In the genomic region with DNA sequence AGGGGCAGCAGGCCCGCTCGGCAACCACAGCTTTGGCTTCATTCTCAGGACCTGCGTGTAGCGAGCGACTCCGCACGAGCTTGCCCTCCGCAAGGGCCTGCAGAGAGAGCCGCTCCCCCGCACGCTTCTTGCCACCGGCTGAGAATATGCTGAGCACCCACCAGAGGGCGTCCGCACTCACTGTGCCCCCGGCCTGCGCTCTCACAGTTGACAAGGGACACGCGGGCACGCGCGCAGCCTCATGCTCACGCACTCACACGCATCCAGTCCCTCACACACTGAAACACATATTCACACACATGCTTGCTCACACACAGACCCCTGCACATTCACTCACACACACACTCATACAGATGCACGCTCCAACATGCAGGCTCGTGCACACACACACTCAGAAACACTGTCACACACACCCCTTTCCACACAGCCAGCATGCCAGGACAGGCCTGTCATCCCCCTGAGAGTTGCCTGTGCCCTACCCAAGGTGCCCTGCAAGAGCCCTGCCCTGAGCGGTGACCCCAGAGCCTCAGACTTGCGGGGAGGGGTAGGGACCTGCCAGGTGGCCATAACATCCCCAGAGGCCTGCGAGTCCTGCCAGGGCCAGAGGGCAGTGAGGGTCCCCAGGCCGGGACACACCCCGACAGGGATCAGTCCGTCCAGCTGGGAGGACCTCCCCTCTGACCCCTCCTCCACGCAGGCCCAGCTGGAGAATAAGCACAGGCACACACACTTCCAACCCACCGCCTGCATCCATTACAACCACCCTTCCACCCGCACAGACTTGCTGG, we compare ENCODE assay signal across 8 cellular contexts.
A peak's percentile ranks its signal among the peaks of the same experiment; 100 is the strongest.
DNase-seq lines count a peak whose midpoint lies in the region; ATAC-seq and TF ChIP-seq lines count a peak whose summit lies in the region.

No MANE protein-coding gene starts in this region.

- CTCF ChIA-PET in HEK293T (lab: Yijun Ruan, JAX): interaction anchor here (0.6 to 2.8 kb wide), 7 partner anchors 26 to 398 kb away, joined by 3 to 19 read pairs (median 3); no protein-coding TSS in a partner anchor
- CTCF ChIA-PET in naive thymus-derived CD4-positive, alpha-beta T cell (lab: Charles Lee): interaction anchor here (0.5 to 1.0 kb wide), 2 partner anchors 406 to 763 kb away, joined by 3 to 4 read pairs; no protein-coding TSS in a partner anchor

- POLR2A ChIA-PET in HEK293T (lab: Yijun Ruan, JAX): no interaction called here
- POLR2A ChIA-PET in naive thymus-derived CD4-positive, alpha-beta T cell (lab: Charles Lee): no interaction called here

- TF ChIP-seq CTCF in tibial artery (IDR thresholded peaks at IDR 0.05): peak; percentile 24 to 28

- H3K27me3 Mint-ChIP-seq in naive thymus-derived CD4-positive, alpha-beta T cell: peaks cover 0 to 30% (median 19%) of the 10 kb centered on the region in 5 donors

- H3K4me3 Mint-ChIP-seq in naive thymus-derived CD4-positive, alpha-beta T cell: peak overlapping the region in 4 of 10 donors; percentile 7 to 51 (median 37)

- no peaks in the 10 kb centered on the region for H3K36me3 ChIP-seq in naive thymus-derived CD4-positive, alpha-beta T cell (ENCODE audit: control insufficient read depth in 2 of 3, insufficient read depth in 3 of 3, low read length in 3 of 3)
- no peaks in the 10 kb centered on the region for H3K36me3 ChIP-seq in tibial artery

- no peaks in the 10 kb centered on the region for H3K4me1 ChIP-seq in naive thymus-derived CD4-positive, alpha-beta T cell (ENCODE audit: control insufficient read depth in 2 of 2, insufficient read depth in 2 of 2, low read length in 2 of 2)
- H3K4me1 ChIP-seq in tibial artery: peaks cover 0 to 12% (median 0%) of the 10 kb centered on the region in 4 donors

- peak overlapping the region in 1 of 9 donors; percentile 49 for H3K27ac Mint-ChIP-seq in naive thymus-derived CD4-positive, alpha-beta T cell

- H3K9me3 ChIP-seq in naive thymus-derived CD4-positive, alpha-beta T cell (ENCODE audit: control insufficient read depth in 2 of 3, low read length in 3 of 3): no peaks in the 10 kb centered on the region
- no peaks in the 10 kb centered on the region for H3K9me3 ChIP-seq in tibial artery

- intact Hi-C loops in naive thymus-derived CD4-positive, alpha-beta T cell (cut with micrococcal nuclease): loop anchor here in 1 of 2 donors (1.0 to 10.0 kb wide), 3 partner anchors 254 to 502 kb away; no protein-coding TSS in a partner anchor
- intact Hi-C loops in tibial artery (cut with DNase I; ENCODE audit: low total_unique reads): no loop called here

- peaks cover 4 to 28% (median 13%) of the 10 kb centered on the region in 7 donors for H3K4me1 Mint-ChIP-seq in naive thymus-derived CD4-positive, alpha-beta T cell

- no peaks in the 10 kb centered on the region for H3K36me3 Mint-ChIP-seq in naive thymus-derived CD4-positive, alpha-beta T cell

- H3K9me3 Mint-ChIP-seq in naive thymus-derived CD4-positive, alpha-beta T cell: no peaks in the 10 kb centered on the region

- no peak overlapping the region for H3K4me3 ChIP-seq in naive thymus-derived CD4-positive, alpha-beta T cell (ENCODE audit: low read length)
- H3K4me3 ChIP-seq in tibial artery: no peak overlapping the region

- no peaks in the 10 kb centered on the region for H3K27me3 ChIP-seq in naive thymus-derived CD4-positive, alpha-beta T cell (ENCODE audit: control insufficient read depth in 2 of 2, insufficient read depth in 2 of 2, low read length in 2 of 2)
- H3K27me3 ChIP-seq in tibial artery: peaks cover 0 to 42% of the 10 kb centered on the region in 2 donors

- H3K27ac ChIP-seq in naive thymus-derived CD4-positive, alpha-beta T cell (ENCODE audit: low read depth, low read length): no peak overlapping the region
- H3K27ac ChIP-seq in tibial artery: no peak overlapping the region

- peak; percentile 37 for DNase-seq in DMS114 treated with DMSO at 0.1 percent for 48 hours (lab: John Stamatoyannopoulos, UW; ENCODE audit: unreplicated experiment)
- peak; percentile 85 for DNase-seq in HEK293T (ENCODE audit: extremely low spot score)
- DNase-seq in NCI-H774 (lab: John Stamatoyannopoulos, UW): peak; percentile 42
- DNase-seq in activated CD8-positive, alpha-beta memory T cell treated with anti-CD3 and anti-CD28 coated beads for 1 hour (ENCODE audit: extremely low read depth in 1 of 2, low read depth in 1 of 2): peak; percentile 3 to 14
- peak; percentile 59 to 73 for DNase-seq in erythroblast (lab: John Stamatoyannopoulos, UW)
- peak; percentile 25 to 61 (median 47) for DNase-seq in naive thymus-derived CD4-positive, alpha-beta T cell
- no peak for DNase-seq in tibial artery
- no peak for DNase-seq in mesenteric fat pad (ENCODE audit: low spot score)

- TF ChIP-seq POLR2A in erythroblast (IDR thresholded peaks at IDR 0.05; ENCODE audit: low read length): no peak

- ATAC-seq in naive thymus-derived CD4-positive, alpha-beta T cell: peak; percentile 71

TF ChIP-seq in HEK293T, 16 proteins besides CTCF, POLR2A, EP300 and RAD21:
- TF ChIP-seq ARNT (IDR thresholded peaks at IDR 0.05) (no peak), HDGF (IDR thresholded peaks at IDR 0.05; ENCODE audit: borderline replicate concordance) (no peak), FOXA1 (IDR thresholded peaks at IDR 0.05) (no peak), PKNOX1 (IDR thresholded peaks at IDR 0.05) (no peak), ELF4 (IDR thresholded peaks at IDR 0.05) (no peak), ZNF384 (IDR thresholded peaks at IDR 0.05) (no peak), LEF1 (IDR thresholded peaks at IDR 0.05; ENCODE audit: borderline replicate concordance) (no peak), SUZ12 (IDR thresholded peaks at IDR 0.05) (no peak), L3MBTL2 (conservative IDR thresholded peaks at IDR 0.05) (no peak; the same call in 1 of the 2 replicates), TARDBP (IDR thresholded peaks at IDR 0.05) (no peak), CTBP1 (IDR thresholded peaks at IDR 0.05; ENCODE audit: borderline replicate concordance) (no peak), NFRKB (IDR thresholded peaks at IDR 0.05) (no peak), FOXM1 (IDR thresholded peaks at IDR 0.05; ENCODE audit: borderline replicate concordance) (no peak), SP1 (IDR thresholded peaks at IDR 0.05) (no peak), FOXK2 (IDR thresholded peaks at IDR 0.05) (no peak), BHLHE40 (IDR thresholded peaks at IDR 0.05; ENCODE audit: borderline replicate concordance) (no peak)

Comparison
In these comparisons a context has a peak if more than half of its experiments do, and no peak if none do; other contexts are left out.
1. DNase-seq: peak in DMS114 treated with DMSO at 0.1 percent for 48 hours (single experiment), HEK293T (single experiment), NCI-H774 (single experiment), activated CD8-positive, alpha-beta memory T cell treated with anti-CD3 and anti-CD28 coated beads for 1 hour (2 of 2), erythroblast (2 of 2) and naive thymus-derived CD4-positive, alpha-beta T cell (9 of 9); none in tibial artery (0 of 2) and mesenteric fat pad (single experiment).